ENCODE assay signal across 28 cellular contexts in genomic region chr2:164869420-164869772, GRCh38. TPM values are rescaled to one million over a fixed set of nuclear protein-coding genes. Genes with fewer than 3 reads are reported as not detected.
"Had no signal": no experiment of that assay in that cellular context is flagged by ENCODE, and none has a peak within 500 bp of the region (broad histone marks: within the 10 kb centered on the region; RNA-seq: fewer than 3 reads in every experiment).

No MANE protein-coding gene starts in this region.

- H3K27ac Mint-ChIP-seq: activated CD4-positive, alpha-beta T cell treated with anti-CD3 and anti-CD28 coated beads, Interleukin-2, amount 10 ng/mL, durations not matched to agents 24 days and 14 days; activated CD8-positive, alpha-beta memory T cell treated with anti-CD3 and anti-CD28 coated beads, Interleukin-2, amount 10 ng/mL, durations not matched to agents 7 days and 5 days; activated naive CD4-positive, alpha-beta T cell treated with anti-CD3 and anti-CD28 coated beads, Interleukin-2, amount 50 U/mL, for 24 hours; activated T-cell treated with anti-CD3 and anti-CD28 coated beads, Interleukin-2, amount 50 U/mL, for 24 hours; activated T-helper 1 cell treated with anti-CD3 and anti-CD28 coated beads, Interleukin-12 subunit alpha, Interleukin-12 subunit beta, Interleukin-2, Interleukin-4 antibody, amounts not matched to agents 30 ng/mL and 10 ng/mL and 1 ng/mL, durations not matched to agents 14 hours and 24 hours and 36 hours; IgD-negative memory B cell; T-helper 1 cell treated with Interleukin-12 subunit alpha and Interleukin-12 subunit beta and Interleukin-4 antibody, amounts not matched to agents 30 μg/mL and 1 μg/mL, for 36 hours had no signal

- H3K27me3 ChIP-seq: breast epithelium, MG63, SJSA1 had no signal

- H3K9me3 ChIP-seq: breast epithelium, MG63, SJSA1 had no signal

- H3K4me3 ChIP-seq: breast epithelium, MG63, SJSA1 had no signal

- ATAC-seq: activated CD8-positive, alpha-beta memory T cell treated with anti-CD3 and anti-CD28 coated beads, Interleukin-2, amount 10 ng/mL, durations not matched to agents 7 days and 5 days; Panc1; SK-N-SH treated with all-trans-retinoic acid at 6 μM for 48 hours had no signal

- H3K27me3 Mint-ChIP-seq: activated B cell treated with CpG ODN at 0.5 μM for 24 hours; activated CD8-positive, alpha-beta memory T cell treated with anti-CD3 and anti-CD28 coated beads, Interleukin-2, amount 10 ng/mL, durations not matched to agents 7 days and 5 days; activated naive CD4-positive, alpha-beta T cell treated with anti-CD3 and anti-CD28 coated beads, Interleukin-2, amount 50 U/mL, for 24 hours; IgD-negative memory B cell had no signal

- DNase-seq: activated B cell treated with CpG ODN at 0.5 μM for 24 hours; activated CD4-positive, alpha-beta T cell treated with anti-CD3 and anti-CD28 coated beads for 1 hour; activated CD4-positive, alpha-beta T cell treated with anti-CD3 and anti-CD28 coated beads, Interleukin-2, amount 10 ng/mL, durations not matched to agents 24 days and 14 days; activated CD4-positive, alpha-beta T cell treated with anti-CD3 and anti-CD28 coated beads, Interleukin-2, amount 50 U/mL, for 48 hours; activated CD8-positive, alpha-beta memory T cell treated with anti-CD3 and anti-CD28 coated beads, Interleukin-2, amount 10 ng/mL, durations not matched to agents 7 days and 5 days; activated effector memory CD4-positive, alpha-beta T cell treated with Interleukin-2 at 50 U/mL for 16 hours; activated naive CD4-positive, alpha-beta T cell; activated T-cell treated with anti-CD3 and anti-CD28 coated beads, Interleukin-2, amount 50 U/mL, for 24 hours; aorta; caudate nucleus; KG1; MG63; NCI-H1436 treated with DMSO at 0.1 percent for 48 hours; NCI-H187; NCI-H2081; NCI-H510A treated with DMSO at 0.1 percent for 48 hours; NCI-H69; Right ventricle myocardium superior; SW 1271 had no signal

- H3K4me1 ChIP-seq: breast epithelium had no signal

- H3K9me3 Mint-ChIP-seq: activated CD4-positive, alpha-beta T cell treated with anti-CD3 and anti-CD28 coated beads, Interleukin-2, amount 10 ng/mL, durations not matched to agents 24 days and 14 days; activated T-helper 1 cell treated with anti-CD3 and anti-CD28 coated beads, Interleukin-12 subunit alpha, Interleukin-12 subunit beta, Interleukin-2, Interleukin-4 antibody, amounts not matched to agents 30 ng/mL and 10 ng/mL and 1 ng/mL, durations not matched to agents 14 hours and 24 hours and 36 hours; IgD-negative memory B cell; T-helper 1 cell treated with Interleukin-12 subunit alpha and Interleukin-12 subunit beta and Interleukin-4 antibody, amounts not matched to agents 30 μg/mL and 1 μg/mL, for 36 hours had no signal

- H3K4me1 Mint-ChIP-seq: activated CD4-positive, alpha-beta T cell treated with anti-CD3 and anti-CD28 coated beads, Interleukin-2, amount 10 ng/mL, durations not matched to agents 24 days and 14 days; activated CD8-positive, alpha-beta memory T cell treated with anti-CD3 and anti-CD28 coated beads, Interleukin-2, amount 10 ng/mL, durations not matched to agents 7 days and 5 days; activated naive CD4-positive, alpha-beta T cell treated with anti-CD3 and anti-CD28 coated beads, Interleukin-2, amount 50 U/mL, for 24 hours had no signal

- H3K27ac ChIP-seq: RWPE1, SJSA1 had no signal

- H3K36me3 Mint-ChIP-seq: activated CD8-positive, alpha-beta memory T cell treated with anti-CD3 and anti-CD28 coated beads, Interleukin-2, amount 10 ng/mL, durations not matched to agents 7 days and 5 days; activated naive CD4-positive, alpha-beta T cell treated with anti-CD3 and anti-CD28 coated beads, Interleukin-2, amount 50 U/mL, for 24 hours; IgD-negative memory B cell had no signal

- H3K36me3 ChIP-seq: breast epithelium, MG63, SJSA1 had no signal

- H3K4me3 Mint-ChIP-seq: activated B cell treated with CpG ODN at 0.5 μM for 24 hours; activated CD4-positive, alpha-beta T cell treated with anti-CD3 and anti-CD28 coated beads, Interleukin-2, amount 10 ng/mL, durations not matched to agents 24 days and 14 days; activated CD8-positive, alpha-beta memory T cell treated with anti-CD3 and anti-CD28 coated beads, Interleukin-2, amount 10 ng/mL, durations not matched to agents 7 days and 5 days; activated naive CD4-positive, alpha-beta T cell treated with anti-CD3 and anti-CD28 coated beads, Interleukin-2, amount 50 U/mL, for 24 hours; activated T-cell treated with anti-CD3 and anti-CD28 coated beads, Interleukin-2, amount 50 U/mL, for 24 hours; activated T-helper 1 cell treated with anti-CD3 and anti-CD28 coated beads, Interleukin-12 subunit alpha, Interleukin-12 subunit beta, Interleukin-2, Interleukin-4 antibody, amounts not matched to agents 30 ng/mL and 10 ng/mL and 1 ng/mL, durations not matched to agents 14 hours and 24 hours and 36 hours; IgD-negative memory B cell; T-helper 1 cell treated with Interleukin-12 subunit alpha and Interleukin-12 subunit beta and Interleukin-4 antibody, amounts not matched to agents 30 μg/mL and 1 μg/mL, for 36 hours had no signal

RNA-seq across cellular contexts. Expression of gene COBLL1, which starts 27.8 kb away (rescaled TPM):
- total RNA-seq: activated CD4-positive, alpha-beta T cell treated with anti-CD3 and anti-CD28 coated beads, Interleukin-2, amount 10 ng/mL, durations not matched to agents 24 days and 14 days; activated CD8-positive, alpha-beta memory T cell treated with anti-CD3 and anti-CD28 coated beads, Interleukin-2, amount 10 ng/mL, durations not matched to agents 7 days and 5 days; activated T-helper 1 cell treated with anti-CD3 and anti-CD28 coated beads, Interleukin-12 subunit alpha, Interleukin-12 subunit beta, Interleukin-2, Interleukin-4 antibody, amounts not matched to agents 30 ng/mL and 10 ng/mL and 1 ng/mL, durations not matched to agents 14 hours and 24 hours and 36 hours had no signal
